In the genomic region with DNA sequence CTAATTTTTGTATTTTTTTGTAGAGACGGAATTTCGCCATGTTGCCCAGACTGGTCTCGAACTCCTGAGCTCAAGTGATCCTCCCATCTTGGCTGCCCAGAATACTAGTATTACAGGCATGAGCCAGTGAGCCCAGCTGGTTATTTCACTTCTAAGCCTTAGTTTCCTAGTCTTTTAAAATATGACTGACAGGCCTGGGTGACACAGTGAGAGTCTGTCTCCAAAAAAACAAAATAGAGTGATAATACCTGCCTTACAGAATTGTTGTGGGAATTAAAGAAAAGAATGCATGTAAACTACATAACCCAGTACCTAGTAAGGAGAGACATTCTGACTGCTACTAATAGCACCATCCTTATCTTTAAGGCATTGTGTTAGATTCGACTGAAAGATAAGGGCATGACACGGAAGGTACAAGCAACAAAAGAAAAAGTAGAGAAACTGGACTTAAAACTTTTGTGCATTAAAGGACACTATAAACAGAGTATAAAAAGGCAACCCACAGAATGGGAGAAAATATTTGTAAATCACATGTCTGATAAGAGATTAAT, we compare ENCODE assay signal across 13 cellular contexts. TPM values are rescaled to one million over a fixed set of nuclear protein-coding genes. Genes with fewer than 3 reads are reported as not detected.
A peak's percentile ranks its signal among the peaks of the same experiment; 100 is the strongest.
DNase-seq lines count a peak whose midpoint lies in the region; ATAC-seq, FAIRE-seq and TF ChIP-seq lines count a peak whose summit lies in the region.
"Had no signal": no experiment of that assay in that cellular context is flagged by ENCODE, and none has a peak within 500 bp of the region (broad histone marks: within the 10 kb centered on the region; RNA-seq: fewer than 3 reads in every experiment).

No MANE protein-coding gene starts in this region.

- peak overlapping the region; percentile 64; the same call in 1 of the 2 replicates for H3K27ac ChIP-seq in VCaP
- peak overlapping the region; percentile 78 to 91 (median 88) for H3K27ac ChIP-seq in esophagus squamous epithelium
- H3K27ac ChIP-seq in small intestine (ENCODE audit: low read depth in 1 of 2, low read length in 1 of 2) = peak overlapping the region; percentile 37 to 64

- ATAC-seq in HG03095 (IDR thresholded peaks at IDR 0.05; ENCODE audit: unreplicated experiment) (no peak), GM18861 (IDR thresholded peaks at IDR 0.05; ENCODE audit: unreplicated experiment) (no peak)

- H3K4me1 ChIP-seq in esophagus squamous epithelium = peaks cover 30 to 82% (median 40%) of the 10 kb centered on the region in 3 donors
- H3K4me1 ChIP-seq in small intestine (ENCODE audit: control insufficient read depth in 2 of 2, insufficient read depth in 1 of 2, low read depth in 1 of 2, low read length in 1 of 2) = peaks cover 8 to 21% of the 10 kb centered on the region in 2 donors

- 75 to 82% methylated on average over 5 of the region's 5 CpGs for WGBS in esophagus squamous epithelium, 2 donors
- WGBS in small intestine, 3 donors = 61 to 79% (median 71%) methylated on average over 5 of the region's 5 CpGs

- FAIRE-seq in GM19239 (lab: Jason Lieb, UNC) = peak; percentile 14
- no peak for FAIRE-seq in small intestine (lab: Jason Lieb, UNC)
- FAIRE-seq: H1 had no signal

- TF ChIP-seq POLR2A in esophagus squamous epithelium (IDR thresholded peaks at IDR 0.05) = no peak

- no peak overlapping the region for H3K4me3 ChIP-seq in esophagus squamous epithelium
- no peak overlapping the region for H3K4me3 ChIP-seq in small intestine (ENCODE audit: low read depth in 1 of 2, low read length in 2 of 2)

- H3K27me3 ChIP-seq in esophagus squamous epithelium (no peaks in the 10 kb centered on the region), small intestine (ENCODE audit: control insufficient read depth in 2 of 2, insufficient read depth in 2 of 2, low read length in 2 of 2) (no peaks in the 10 kb centered on the region)
- H3K27me3 ChIP-seq: brain microvascular endothelial cell had no signal

- intact Hi-C loops in esophagus squamous epithelium (cut with DNase I) = no loop called here

- DNase-seq in GM19239 (ENCODE audit: insufficient read length, low spot score) (no peak), esophagus squamous epithelium (lab: John Stamatoyannopoulos, UW) (no peak), small intestine (no peak), OCI-M1 (lab: John Stamatoyannopoulos, UW) (no peak)
- DNase-seq: brain microvascular endothelial cell, DMS153, Karpas-422, retina, RPMI8226 had no signal

- TF ChIP-seq CTCF in VCaP (conservative IDR thresholded peaks at IDR 0.05) = no peak
- no peak for TF ChIP-seq CTCF in esophagus squamous epithelium (IDR thresholded peaks at IDR 0.05)

- H3K36me3 ChIP-seq in esophagus squamous epithelium (peaks cover 0 to 20% (median 0%) of the 10 kb centered on the region in 3 donors), small intestine (ENCODE audit: control insufficient read depth in 2 of 2, insufficient read depth in 2 of 2, low read length in 2 of 2) (no peaks in the 10 kb centered on the region)
- H3K36me3 ChIP-seq: brain microvascular endothelial cell had no signal

- H3K9me3 ChIP-seq in esophagus squamous epithelium (no peaks in the 10 kb centered on the region), small intestine (ENCODE audit: control insufficient read depth, low read depth) (no peaks in the 10 kb centered on the region)

RNA-seq across cellular contexts. Expression of gene TOM1L2, which starts 11.6 kb away (rescaled TPM):
- 100 to 1,000 TPM in 1 of 4 donors, 10 to 100 TPM in 3; 55.5 to 118 (median 73.3) TPM for total RNA-seq in esophagus squamous epithelium
- polyA plus RNA-seq in small intestine = 10 to 100 TPM; 14.3 to 26.6 (median 25.4) TPM

RNA-seq across cellular contexts. Expression of gene DRC3, which starts 12.1 kb away (rescaled TPM):
- total RNA-seq in esophagus squamous epithelium = 1 to 10 TPM in 2 of 4 donors, under 1 TPM in 2; 0.11 to 2.5 (median 1.3) TPM
- polyA plus RNA-seq in small intestine = under 1 TPM in 2 of 3 donors, not detected in 1; 0.54 to 0.85 TPM
- total RNA-seq: H1 had no signal
